Comparison of ENCODE assay signal across 16 cellular contexts in genomic region chr1:71232166-71232763, GRCh38.
DNase-seq lines count a peak whose midpoint lies in the region; ATAC-seq, FAIRE-seq and TF ChIP-seq lines count a peak whose summit lies in the region.
"Had no signal": no experiment of that assay in that cellular context is flagged by ENCODE, and none has a peak within 500 bp of the region (broad histone marks: within the 10 kb centered on the region; RNA-seq: fewer than 3 reads in every experiment).

No MANE protein-coding gene starts in this region.

- H3K4me3 ChIP-seq in AG10803 (ENCODE audit: low read length): no peak overlapping the region
- H3K4me3 ChIP-seq in GM23338: no peak overlapping the region
- H3K4me3 ChIP-seq in ovary: no peak overlapping the region
- H3K4me3 ChIP-seq: A549, SK-N-MC had no signal

- H3F3A ChIP-seq in GM23338 (replicated peaks; ENCODE audit: low read depth): no peaks in the 10 kb centered on the region

- no peaks in the 10 kb centered on the region for H3K9me3 Mint-ChIP-seq in GM23338

- H3K36me3 ChIP-seq in GM23338 (ENCODE audit: insufficient read depth): no peaks in the 10 kb centered on the region
- H3K36me3 ChIP-seq in ovary: no peaks in the 10 kb centered on the region
- H3K36me3 ChIP-seq: BE2C had no signal

- H3K27ac Mint-ChIP-seq in GM23338: peak overlapping the region; percentile 51; the same call in 1 of the 2 replicates

- no peak overlapping the region for H3K4me2 ChIP-seq in GM23338
- H3K4me2 ChIP-seq: A549 had no signal

- H3K4me1 Mint-ChIP-seq in GM23338: peaks cover 63% of the 10 kb centered on the region

- FAIRE-seq in endometrium (lab: Jason Lieb, UNC): peak; percentile 18
- no peak for FAIRE-seq in GM12891 (lab: Jason Lieb, UNC)
- FAIRE-seq: A549 had no signal

- H3K9me2 ChIP-seq in GM23338 (ENCODE audit: insufficient read depth): no peaks in the 10 kb centered on the region

- H2AFZ ChIP-seq in GM23338: peak overlapping the region; percentile 73; the same call in 1 of the 2 replicates

- 11 to 36% (median 12%) methylated on average over 12 of the region's 12 CpGs for WGBS in ovary, 3 donors

- H3K4me3 Mint-ChIP-seq in GM23338: no peak overlapping the region

- H3K79me2 ChIP-seq in GM23338 (replicated peaks; ENCODE audit: insufficient read depth): no peaks in the 10 kb centered on the region

- H3K36me3 Mint-ChIP-seq in GM23338 (ENCODE audit: low read depth): no peaks in the 10 kb centered on the region

- TF ChIP-seq POLR2A in ovary (IDR thresholded peaks at IDR 0.05): no peak
- TF ChIP-seq POLR2A in GM12891 (IDR thresholded peaks at IDR 0.05; ENCODE audit: low read depth, low read length): no peak

- peak; percentile 0 for DNase-seq in AG10803 (ENCODE audit: low read depth)
- DNase-seq in GM23338 (ENCODE audit: low spot score): no peak
- DNase-seq in ovary: peak in 4 of 5 donors; percentile 13 to 52 (median 21)
- DNase-seq in DMS79 (lab: John Stamatoyannopoulos, UW): no peak
- no peak for DNase-seq in GM12891 (ENCODE audit: insufficient read length, low spot score)
- DNase-seq in stimulated activated naive CD4-positive, alpha-beta T cell (lab: John Stamatoyannopoulos, UW): no peak
- DNase-seq: BE2C, Karpas-422, NCI-H1694 treated with DMSO at 0.1 percent for 48 hours, NCI-H446, PC-3, SHP77, SW 1271 had no signal

- peaks cover 4% of the 10 kb centered on the region for H3K27me3 Mint-ChIP-seq in GM23338 (ENCODE audit: insufficient read depth, low read depth, poor library complexity)

- no peaks in the 10 kb centered on the region for H4K20me1 ChIP-seq in GM23338 (replicated peaks; ENCODE audit: insufficient read depth)

- no peaks in the 10 kb centered on the region for H3K9me3 ChIP-seq in ovary
- H3K9me3 ChIP-seq: A549, BE2C had no signal

- peaks cover 21% of the 10 kb centered on the region; the same call in 1 of the 2 replicates for H3K4me1 ChIP-seq in GM23338 (ENCODE audit: insufficient read depth)
- peaks cover 5% of the 10 kb centered on the region for H3K4me1 ChIP-seq in ovary (ENCODE audit: insufficient read depth)
- H3K4me1 ChIP-seq: A549, BE2C had no signal

- no peak for TF ChIP-seq EP300 in ovary (IDR thresholded peaks at IDR 0.05)

- H3K27me3 ChIP-seq in GM23338 (ENCODE audit: insufficient read depth): no peaks in the 10 kb centered on the region
- H3K27me3 ChIP-seq in ovary: no peaks in the 10 kb centered on the region
- H3K27me3 ChIP-seq: BE2C had no signal

- no peak for TF ChIP-seq CTCF in AG10803 (conservative IDR thresholded peaks at IDR 0.05; ENCODE audit: low read length)
- TF ChIP-seq CTCF in GM23338 (conservative IDR thresholded peaks at IDR 0.05; ENCODE audit: low read depth in 2 of 2): no peak
- no peak for TF ChIP-seq CTCF in ovary (IDR thresholded peaks at IDR 0.05)

- H3K27ac ChIP-seq in GM23338 (ENCODE audit: low read depth): no peak overlapping the region
- no peak overlapping the region for H3K27ac ChIP-seq in ovary
- H3K27ac ChIP-seq: A549, SK-N-MC had no signal

- intact Hi-C loops in ovary (cut with DNase I): no loop called here

- ATAC-seq in GM23338: no peak
- ATAC-seq: A549, PC-3 had no signal

TF ChIP-seq in GM23338, 12 proteins besides CTCF, POLR2A, EP300 and RAD21:
- TF ChIP-seq ETS1 (IDR thresholded peaks at IDR 0.05) (no peak), STAT1 (IDR thresholded peaks at IDR 0.05; ENCODE audit: unreplicated experiment) (no peak), REST (IDR thresholded peaks at IDR 0.05; ENCODE audit: unreplicated experiment) (no peak), ZNF114 (CRISPR knock-in tag; IDR thresholded peaks at IDR 0.05) (no peak), ZNF331 (CRISPR knock-in tag; IDR thresholded peaks at IDR 0.05; ENCODE audit: low read depth) (no peak), JUNB (IDR thresholded peaks at IDR 0.05; ENCODE audit: unreplicated experiment) (no peak), POLR2AphosphoS5 (IDR thresholded peaks at IDR 0.05; ENCODE audit: low read depth) (no peak)

TF ChIP-seq in GM12891, 5 proteins besides CTCF, POLR2A, EP300 and RAD21:
- TF ChIP-seq POLR2AphosphoS5 (IDR thresholded peaks at IDR 0.05; ENCODE audit: low read depth, low read length): no peak

Comparison
In these comparisons a context has a peak if more than half of its experiments do, and no peak if none do; other contexts are left out.
1. DNase-seq: peak in AG10803 (single experiment) and ovary (4 of 5); none in GM23338 (single experiment), DMS79 (single experiment), GM12891 (single experiment) and stimulated activated naive CD4-positive, alpha-beta T cell (0 of 6).